21 cellular contexts compared by ENCODE assay signal in genomic region chr14:88029500-88029899, GRCh38. TPM values are rescaled to one million over a fixed set of nuclear protein-coding genes. Genes with fewer than 3 reads are reported as not detected.
DNase-seq lines count a peak whose midpoint lies in the region; ATAC-seq and TF ChIP-seq lines count a peak whose summit lies in the region.
"Had no signal": no experiment of that assay in that cellular context is flagged by ENCODE, and none has a peak within 500 bp of the region (broad histone marks: within the 10 kb centered on the region; RNA-seq: fewer than 3 reads in every experiment).

No MANE protein-coding gene starts in this region.

- no peaks in the 10 kb centered on the region for H3K27me3 ChIP-seq in CD4-positive, alpha-beta memory T cell (ENCODE audit: insufficient read depth, low read length)
- H3K27me3 ChIP-seq in endocrine pancreas (ENCODE audit: control insufficient read depth, insufficient read depth, low read length) (no peaks in the 10 kb centered on the region), colonic mucosa (no peaks in the 10 kb centered on the region), smooth muscle cell (ENCODE audit: low read depth) (no peaks in the 10 kb centered on the region)
- H3K27me3 ChIP-seq: cardiac muscle cell, sigmoid colon, thyroid gland had no signal

- H3K9ac ChIP-seq in endocrine pancreas (ENCODE audit: control insufficient read depth, insufficient read depth, low read length) (no peak overlapping the region), colonic mucosa (ENCODE audit: low read depth in 2 of 2, low read length in 2 of 2) (no peak overlapping the region), smooth muscle cell (ENCODE audit: low read depth) (no peak overlapping the region)

- 57% methylated on average over 2 of the region's 2 CpGs for WGBS in smooth muscle cell (ENCODE audit: low lambda C conversion rate)

- H3K9me3 Mint-ChIP-seq in activated CD4-positive, alpha-beta T cell treated with anti-CD3 and anti-CD28 coated beads, Interleukin-2, amount 10 ng/mL, durations not matched to agents 7 days and 5 days: peaks cover 6% of the 10 kb centered on the region
- H3K9me3 Mint-ChIP-seq in CD4-positive, alpha-beta memory T cell: peaks cover 0 to 3% (median 0%) of the 10 kb centered on the region in 8 donors
- H3K9me3 Mint-ChIP-seq: HFFc6 had no signal

- no peak overlapping the region for H3K4me3 Mint-ChIP-seq in activated CD4-positive, alpha-beta T cell treated with anti-CD3 and anti-CD28 coated beads, Interleukin-2, amount 10 ng/mL, durations not matched to agents 7 days and 5 days
- peak overlapping the region in 2 of 8 donors; percentile 25 to 31 for H3K4me3 Mint-ChIP-seq in CD4-positive, alpha-beta memory T cell
- H3K4me3 Mint-ChIP-seq: HFFc6, naive B cell had no signal

- no peaks in the 10 kb centered on the region for H3F3A ChIP-seq in smooth muscle cell (ENCODE audit: low read depth)

- no peak overlapping the region for H3K4me3 ChIP-seq in CD4-positive, alpha-beta memory T cell (ENCODE audit: low read length in 2 of 2)
- peak overlapping the region; percentile 46 for H3K4me3 ChIP-seq in endocrine pancreas (ENCODE audit: control insufficient read depth, insufficient read depth, low read length)
- no peak overlapping the region for H3K4me3 ChIP-seq in colonic mucosa
- no peak overlapping the region for H3K4me3 ChIP-seq in smooth muscle cell
- H3K4me3 ChIP-seq: cardiac muscle cell, sigmoid colon, thyroid gland had no signal

- peaks cover 56% of the 10 kb centered on the region for H3K4me1 ChIP-seq in CD4-positive, alpha-beta memory T cell (ENCODE audit: insufficient read depth, low read length)
- H3K4me1 ChIP-seq in endocrine pancreas (ENCODE audit: control insufficient read depth, insufficient read depth, low read length): peaks cover 16% of the 10 kb centered on the region
- peaks cover 7% of the 10 kb centered on the region for H3K4me1 ChIP-seq in colonic mucosa
- H3K4me1 ChIP-seq in smooth muscle cell (ENCODE audit: low read depth): peaks cover 2% of the 10 kb centered on the region
- H3K4me1 ChIP-seq: sigmoid colon, thyroid gland had no signal

- no peak for TF ChIP-seq CTCF in colonic mucosa (IDR thresholded peaks at IDR 0.05)
- TF ChIP-seq CTCF in smooth muscle cell (IDR thresholded peaks at IDR 0.05; ENCODE audit: borderline replicate concordance, insufficient read depth, poor library complexity, severe bottlenecking): no peak

- H4K20me1 ChIP-seq in smooth muscle cell (ENCODE audit: low read depth): no peaks in the 10 kb centered on the region

- H3K27ac Mint-ChIP-seq in activated CD4-positive, alpha-beta T cell treated with anti-CD3 and anti-CD28 coated beads, Interleukin-2, amount 10 ng/mL, durations not matched to agents 7 days and 5 days: peak overlapping the region; percentile 1
- H3K27ac Mint-ChIP-seq in CD4-positive, alpha-beta memory T cell: peak overlapping the region in 5 of 7 donors; percentile 67 to 81 (median 73)
- H3K27ac Mint-ChIP-seq: HFFc6 had no signal

- no peaks in the 10 kb centered on the region for H3K27me3 Mint-ChIP-seq in activated CD4-positive, alpha-beta T cell treated with anti-CD3 and anti-CD28 coated beads, Interleukin-2, amount 10 ng/mL, durations not matched to agents 7 days and 5 days
- no peaks in the 10 kb centered on the region for H3K27me3 Mint-ChIP-seq in CD4-positive, alpha-beta memory T cell

- H3K4me2 ChIP-seq in smooth muscle cell: no peak overlapping the region

- no peak overlapping the region for H2AFZ ChIP-seq in smooth muscle cell (ENCODE audit: low read depth)

- POLR2A ChIA-PET in activated CD4-positive, alpha-beta T cell treated with anti-CD3 and anti-CD28 coated beads, Interleukin-2, amount 10 ng/mL, durations not matched to agents 7 days and 5 days (lab: Charles Lee): interaction anchor here (0.6 kb wide), 1 partner anchor 12 kb away, joined by 4 read pairs; no protein-coding TSS in a partner anchor
- POLR2A ChIA-PET in CD4-positive, alpha-beta memory T cell (lab: Charles Lee; ENCODE audit: partially characterized antibody): interaction anchor here (0.9 to 2.0 kb wide), 6 partner anchors 10 to 108 kb away, joined by 3 to 11 read pairs (median 6); partner anchors contain the start of genes GALC and GPR65

- H3K36me3 Mint-ChIP-seq in activated CD4-positive, alpha-beta T cell treated with anti-CD3 and anti-CD28 coated beads, Interleukin-2, amount 10 ng/mL, durations not matched to agents 7 days and 5 days (ENCODE audit: low read depth): peaks cover 25% of the 10 kb centered on the region
- H3K36me3 Mint-ChIP-seq in CD4-positive, alpha-beta memory T cell: peaks cover 0 to 3% of the 10 kb centered on the region in 2 donors
- H3K36me3 Mint-ChIP-seq: naive B cell had no signal

- peaks cover 54% of the 10 kb centered on the region for H3K4me1 Mint-ChIP-seq in activated CD4-positive, alpha-beta T cell treated with anti-CD3 and anti-CD28 coated beads, Interleukin-2, amount 10 ng/mL, durations not matched to agents 7 days and 5 days
- peaks cover 46 to 68% (median 58%) of the 10 kb centered on the region in 4 donors for H3K4me1 Mint-ChIP-seq in CD4-positive, alpha-beta memory T cell

- CTCF ChIA-PET in activated CD4-positive, alpha-beta T cell treated with anti-CD3 and anti-CD28 coated beads, Interleukin-2, amount 10 ng/mL, durations not matched to agents 7 days and 5 days (lab: Charles Lee): interaction anchor here (0.6 to 2.1 kb wide), 4 partner anchors 12 to 884 kb away, joined by 3 to 5 read pairs (median 4); no protein-coding TSS in a partner anchor
- CTCF ChIA-PET in CD4-positive, alpha-beta memory T cell (lab: Charles Lee; ENCODE audit: partially characterized antibody): interaction anchor here (1.4 to 2.8 kb wide), 4 partner anchors 15 to 84 kb away, joined by 3 to 13 read pairs (median 8); partner anchors contain the start of gene GALC

- no peaks in the 10 kb centered on the region for H3K79me2 ChIP-seq in smooth muscle cell (ENCODE audit: low read depth)

- no peak for DNase-seq in activated CD4-positive, alpha-beta T cell treated with anti-CD3 and anti-CD28 coated beads, Interleukin-2, amount 10 ng/mL, durations not matched to agents 7 days and 5 days
- no peak for DNase-seq in activated CD4-positive, alpha-beta T cell treated with anti-CD3 and anti-CD28 coated beads for 48 hours
- no peak for DNase-seq in CD4-positive, alpha-beta memory T cell
- peak; percentile 6 for DNase-seq in SK-N-DZ (ENCODE audit: low spot score)
- DNase-seq in colonic mucosa: no peak
- no peak for DNase-seq in smooth muscle cell (lab: John Stamatoyannopoulos, UW; ENCODE audit: unreplicated experiment)
- DNase-seq: activated CD4-positive, alpha-beta T cell treated with anti-CD3 and anti-CD28 coated beads for 4 hours; foreskin melanocyte; HFFc6; naive B cell; NCI-H1048; NCI-H510A treated with DMSO at 0.1 percent for 48 hours; posterior cingulate gyrus; sigmoid colon; thyroid gland had no signal

- no peaks in the 10 kb centered on the region for H3K9me3 ChIP-seq in CD4-positive, alpha-beta memory T cell (ENCODE audit: control insufficient read depth in 1 of 2, low read length in 2 of 2)
- no peaks in the 10 kb centered on the region for H3K9me3 ChIP-seq in endocrine pancreas (ENCODE audit: control insufficient read depth, low read length)
- H3K9me3 ChIP-seq in colonic mucosa: no peaks in the 10 kb centered on the region
- H3K9me3 ChIP-seq in smooth muscle cell (replicated peaks; ENCODE audit: low read depth): no peaks in the 10 kb centered on the region
- H3K9me3 ChIP-seq: sigmoid colon, thyroid gland had no signal

- no peak for ATAC-seq in SK-N-SH treated with all-trans-retinoic acid at 6 μM for 48 hours

- no peak overlapping the region for H3K27ac ChIP-seq in CD4-positive, alpha-beta memory T cell (ENCODE audit: low read depth, low read length)
- H3K27ac ChIP-seq in colonic mucosa (no peak overlapping the region), smooth muscle cell (ENCODE audit: low read depth) (no peak overlapping the region)
- H3K27ac ChIP-seq: cardiac muscle cell, sigmoid colon, thyroid gland had no signal

- H3K36me3 ChIP-seq in CD4-positive, alpha-beta memory T cell (ENCODE audit: insufficient read depth, low read length): no peaks in the 10 kb centered on the region
- H3K36me3 ChIP-seq in endocrine pancreas (ENCODE audit: control insufficient read depth, insufficient read depth, low read length): no peaks in the 10 kb centered on the region
- no peaks in the 10 kb centered on the region for H3K36me3 ChIP-seq in colonic mucosa
- H3K36me3 ChIP-seq in smooth muscle cell (ENCODE audit: low read depth): no peaks in the 10 kb centered on the region
- H3K36me3 ChIP-seq: cardiac muscle cell, sigmoid colon, thyroid gland had no signal

- intact Hi-C loops in CD4-positive, alpha-beta memory T cell (cut with micrococcal nuclease): no loop called here
- intact Hi-C loops in colonic mucosa (cut with DNase I): no loop called here

TF ChIP-seq in SK-N-SH treated with all-trans-retinoic acid at 6 μM for 48 hours, 23 proteins besides CTCF, POLR2A, EP300 and RAD21 (continues in another document):
- no peak for TF ChIP-seq ESRRG (CRISPR knock-in tag; IDR thresholded peaks at IDR 0.05)
- no peak for TF ChIP-seq OSR1 (CRISPR knock-in tag; IDR thresholded peaks at IDR 0.05)

RNA-seq across cellular contexts. Expression of gene GPR65, which starts 24.6 kb away (rescaled TPM):
- total RNA-seq in activated CD4-positive, alpha-beta T cell treated with anti-CD3 and anti-CD28 coated beads, Interleukin-2, amount 10 ng/mL, durations not matched to agents 7 days and 5 days: 10 to 100 TPM; 17.9 to 21.0 TPM
- 10 to 100 TPM; 14.2 to 15.5 TPM for total RNA-seq in CD4-positive, alpha-beta memory T cell
- polyA plus RNA-seq in CD4-positive, alpha-beta memory T cell: 10 to 100 TPM; 26.0 to 35.0 TPM
- not detected in 2 replicates for polyA plus RNA-seq in SK-N-DZ (2014; cell fraction: cytosol; rRNA removed)
- not detected in 2 replicates for polyA plus RNA-seq in SK-N-DZ (2014; cell fraction: nucleus; rRNA removed)
- total RNA-seq in colonic mucosa (1 to 10 TPM in 1 of 2 donors, under 1 TPM in 1; 0.35 to 1.2 TPM), smooth muscle cell (0.04 TPM in 1 of 2 replicates, not detected in the other)
- polyA plus RNA-seq in smooth muscle cell: 0.09 TPM in 1 of 2 replicates, not detected in the other
- total RNA-seq: A673, cardiac muscle cell, epithelial cell of proximal tubule, LHCN-M2 had no signal
- polyA plus RNA-seq: cardiac muscle cell had no signal

RNA-seq across cellular contexts. Expression of gene GALC, which starts 36.5 kb away (rescaled TPM):
- 10 to 100 TPM; 15.5 to 16.9 TPM for total RNA-seq in activated CD4-positive, alpha-beta T cell treated with anti-CD3 and anti-CD28 coated beads, Interleukin-2, amount 10 ng/mL, durations not matched to agents 7 days and 5 days
- total RNA-seq in CD4-positive, alpha-beta memory T cell: 10 to 100 TPM; 26.6 to 28.7 TPM
- 10 to 100 TPM; 23.4 to 27.9 TPM for polyA plus RNA-seq in CD4-positive, alpha-beta memory T cell
- polyA plus RNA-seq in SK-N-DZ (2014; cell fraction: cytosol; rRNA removed): 4.4 and 6.1 TPM in 2 replicates
- 3.2 and 8.3 TPM in 2 replicates for polyA plus RNA-seq in SK-N-DZ (2014; cell fraction: nucleus; rRNA removed)
- total RNA-seq in colonic mucosa: 10 to 100 TPM; 14.9 to 27.4 TPM
- total RNA-seq in smooth muscle cell: 31.0 and 34.6 TPM in 2 replicates
- polyA plus RNA-seq in smooth muscle cell: 11.6 and 18.6 TPM in 2 replicates

Comparison
In these comparisons a context has a peak if more than half of its experiments do, and no peak if none do; other contexts are left out.
1. RNA of gene GPR65, which starts 24.6 kb away (total RNA-seq): 17.9 to 21.0 TPM in activated CD4-positive, alpha-beta T cell treated with anti-CD3 and anti-CD28 coated beads, Interleukin-2, amount 10 ng/mL, durations not matched to agents 7 days and 5 days and 14.2 to 15.5 TPM in CD4-positive, alpha-beta memory T cell; 0.35 to 1.2 TPM in colonic mucosa and 0.04 TPM in smooth muscle cell; every median in the first group is over 4 times any median in the second.